ENCODE assay signal across 8 cellular contexts in the genomic region with DNA sequence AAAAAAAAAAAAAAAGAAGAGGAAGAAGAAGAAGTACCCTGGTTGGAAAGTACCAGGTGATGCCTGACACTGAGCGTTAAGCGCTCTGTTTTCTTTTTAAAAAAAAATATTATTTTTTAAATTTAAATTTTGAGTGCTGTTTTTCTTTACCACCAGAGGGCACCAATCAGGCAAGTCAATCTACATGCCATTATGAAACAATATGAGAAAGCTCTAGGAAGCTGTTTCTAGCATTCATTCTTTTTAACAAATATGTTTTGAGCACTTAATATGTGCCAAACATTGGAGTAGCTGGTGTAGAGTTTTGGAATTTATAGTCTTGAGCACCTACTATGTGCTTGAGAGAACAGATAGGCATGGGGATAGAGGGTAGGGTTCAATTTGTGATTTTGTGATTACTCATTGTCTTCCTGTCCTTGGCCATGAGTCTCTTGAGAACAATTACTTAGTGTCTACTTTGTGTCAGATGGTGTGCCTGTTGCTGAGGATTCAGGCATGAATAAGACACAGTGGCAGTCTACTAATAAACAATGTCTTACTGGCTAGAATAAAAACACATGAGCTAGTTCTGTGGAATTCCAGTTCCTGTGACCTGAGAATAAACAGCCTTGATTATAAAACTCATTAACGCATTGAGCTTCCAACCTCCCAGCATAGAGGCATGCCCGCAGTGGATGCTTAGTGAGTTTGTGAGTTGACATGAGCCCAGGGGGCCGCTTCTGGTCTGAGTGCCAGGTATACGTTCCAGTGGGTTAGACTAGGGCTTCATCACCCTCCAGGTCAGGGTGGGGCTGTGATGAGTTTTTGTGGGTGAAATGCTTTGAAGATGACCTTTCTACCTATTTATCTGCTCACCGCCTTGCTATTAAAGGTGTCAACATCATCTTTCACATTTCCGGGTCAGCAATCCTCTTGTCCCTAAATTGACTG. TPM values are rescaled to one million over a fixed set of nuclear protein-coding genes. Genes with fewer than 3 reads are reported as not detected.
DNase-seq lines count a peak whose midpoint lies in the region; ATAC-seq, FAIRE-seq and TF ChIP-seq lines count a peak whose summit lies in the region.

No MANE protein-coding gene starts in this region.

- in situ Hi-C loops in IMR-90 (cut with MboI; ENCODE audit: low sequenced_read_pairs), result no loop called here

- intact Hi-C loops in IMR-90 (cut with micrococcal nuclease) (loop anchor here (2.0 kb wide), 1 partner anchor 261 kb away; no protein-coding TSS in a partner anchor), natural killer cell (cut with micrococcal nuclease) (loop anchor here (1.0 kb wide), 1 partner anchor 38 kb away; no protein-coding TSS in a partner anchor)

- H3K14ac ChIP-seq in IMR-90 (replicated peaks; ENCODE audit: low read depth, low read length), result peak overlapping the region; percentile 12; the same call in 1 of the 2 replicates

- peaks cover 30 to 38% of the 10 kb centered on the region in 2 donors for H3K4me1 Mint-ChIP-seq in natural killer cell

- peak overlapping the region; percentile 60 for H2BK120ac ChIP-seq in IMR-90 (ENCODE audit: low read depth, low read length)

- no peak overlapping the region for H2AFZ ChIP-seq in IMR-90 (replicated peaks; ENCODE audit: low read length, poor library complexity)

- no peak overlapping the region; the same call in 1 of the 2 replicates for H3K56ac ChIP-seq in IMR-90 (ENCODE audit: extremely low read depth, insufficient read depth, low read length)

- BruUV-seq in IMR-90 (replicated peaks; lab: Mats Ljungman, UMichigan), result no TSS peak

- TF ChIP-seq CTCF in IMR-90 (conservative IDR thresholded peaks at IDR 0.05; ENCODE audit: low read depth, low read length), result peak; percentile 61
- TF ChIP-seq CTCF in natural killer cell (IDR thresholded peaks at IDR 0.05), result peak; percentile 73

- peak overlapping the region; percentile 30; the same call in 1 of the 2 replicates for H4K5ac ChIP-seq in IMR-90 (ENCODE audit: low read depth, low read length)

- ATAC-seq in IMR-90 (ENCODE audit: low read depth) (peak; percentile 33), natural killer cell (no peak), HG02973 (IDR thresholded peaks at IDR 0.05; ENCODE audit: unreplicated experiment) (no peak), GM19351 (IDR thresholded peaks at IDR 0.05; ENCODE audit: unreplicated experiment) (no peak)

- H4K91ac ChIP-seq in IMR-90 (ENCODE audit: insufficient read depth, low read depth, low read length), result peak overlapping the region; percentile 26

- peaks cover 6 to 31% of the 10 kb centered on the region in 2 experiments; a peak in 3 of 4 replicates for H3K79me1 ChIP-seq in IMR-90 (ENCODE audit: low read depth in 1 of 2, low read length in 2 of 2)

- peaks cover 14% of the 10 kb centered on the region for H3K4me1 ChIP-seq in IMR-90 (ENCODE audit: control insufficient read depth, insufficient read depth, low read length)

- peak overlapping the region; percentile 77 for H2BK20ac ChIP-seq in IMR-90 (ENCODE audit: low read depth, low read length)

- no peaks in the 10 kb centered on the region for H3K36me3 ChIP-seq in IMR-90 (ENCODE audit: control insufficient read depth, insufficient read depth, low read length)
- H3K36me3 ChIP-seq in SK-N-MC (ENCODE audit: insufficient read depth, low read length), result no peaks in the 10 kb centered on the region

- peak; percentile 53; the same call in 1 of the 2 replicates for TF ChIP-seq POLR2A in IMR-90 (IDR thresholded peaks at IDR 0.05; ENCODE audit: low read depth, low read length)

- H4K8ac ChIP-seq in IMR-90 (ENCODE audit: low read depth in 2 of 2, low read length in 2 of 2), result peak overlapping the region; percentile 7 to 70

- peak overlapping the region; percentile 80 for H3K27ac ChIP-seq in IMR-90 (ENCODE audit: insufficient read depth, low read length)
- H3K27ac ChIP-seq in SK-N-MC, result peak overlapping the region; percentile 64; the same call in 1 of the 2 replicates

- peaks cover 10% of the 10 kb centered on the region; the same call in 1 of the 2 replicates for H3K9me1 ChIP-seq in IMR-90 (ENCODE audit: insufficient read depth, low read length)

- POLR2A ChIA-PET in IMR-90 (lab: Charles Lee; ENCODE audit: unreplicated experiment), result interaction anchor here (1.0 kb wide), 1 partner anchor 100 kb away, joined by 3 read pairs; no protein-coding TSS in a partner anchor

- H2AK5ac ChIP-seq in IMR-90 (ENCODE audit: low read depth, low read length), result peak overlapping the region; percentile 54; the same call in 1 of the 2 replicates

- H3K4ac ChIP-seq in IMR-90 (ENCODE audit: low read depth, low read length), result peak overlapping the region; percentile 84

- H2BK15ac ChIP-seq in IMR-90 (ENCODE audit: low read depth, low read length), result peak overlapping the region; percentile 50; the same call in 2 of the 3 replicates

- DNase-seq in DMS79 treated with DMSO at 0.1 percent for 48 hours (lab: John Stamatoyannopoulos, UW), result peak; percentile 28
- DNase-seq in DMS79 (lab: John Stamatoyannopoulos, UW), result no peak
- peak; percentile 90 for DNase-seq in IMR-90
- DNase-seq in SK-N-MC (ENCODE audit: low read depth, low spot score), result no peak
- DNase-seq in natural killer cell, result no peak

- H2BK5ac ChIP-seq in IMR-90 (ENCODE audit: low read depth, low read length, poor library complexity, severe bottlenecking), result peak overlapping the region; percentile 74

- peak overlapping the region; percentile 20; the same call in 1 of the 2 replicates for H3K23ac ChIP-seq in IMR-90 (ENCODE audit: low read depth, low read length)

- H4K20me1 ChIP-seq in IMR-90 (ENCODE audit: insufficient read depth, low read length), result peaks cover 8% of the 10 kb centered on the region; the same call in 1 of the 2 replicates

- peak; percentile 57 for TF ChIP-seq RAD21 in IMR-90 (IDR thresholded peaks at IDR 0.05; ENCODE audit: low read length)

- no peak overlapping the region for H3K4me3 Mint-ChIP-seq in natural killer cell

- peak overlapping the region; percentile 24 for H3K18ac ChIP-seq in IMR-90 (ENCODE audit: low read depth, low read length)

- H3K9ac ChIP-seq in IMR-90 (ENCODE audit: low read depth, low read length), result no peak overlapping the region
- H3K9ac ChIP-seq in SK-N-MC (ENCODE audit: insufficient read length), result no peak overlapping the region

- peak overlapping the region; percentile 90 to 91 for H3K27ac Mint-ChIP-seq in natural killer cell

- no peaks in the 10 kb centered on the region for H3K9me3 Mint-ChIP-seq in natural killer cell

- no peak overlapping the region for H2AK9ac ChIP-seq in IMR-90 (replicated peaks; ENCODE audit: low read depth, low read length, poor library complexity)

- no peaks in the 10 kb centered on the region for H3K27me3 ChIP-seq in IMR-90 (ENCODE audit: control insufficient read depth, insufficient read depth, low read length)

- no peaks in the 10 kb centered on the region for H3K9me3 ChIP-seq in IMR-90 (ENCODE audit: control insufficient read depth, insufficient read depth, low read length)
- H3K9me3 ChIP-seq in SK-N-MC (ENCODE audit: low read depth, low read length), result no peaks in the 10 kb centered on the region

- no peaks in the 10 kb centered on the region for H3K36me3 Mint-ChIP-seq in natural killer cell

- H3K4me3 ChIP-seq in IMR-90 (ENCODE audit: insufficient read depth, low read depth, low read length) (no peak overlapping the region), SK-N-MC (no peak overlapping the region)

- H3K27me3 Mint-ChIP-seq in natural killer cell (ENCODE audit: low read depth in 2 of 2), result peaks cover 0 to 2% of the 10 kb centered on the region in 2 donors

- CTCF ChIA-PET in IMR-90 (lab: Yijun Ruan, JAX), result interaction anchor here (0.6 to 2.4 kb wide), 13 partner anchors 25 to 260 kb away, joined by 3 to 10 read pairs (median 4); no protein-coding TSS in a partner anchor

- peak; percentile 90 for FAIRE-seq in endometrium (lab: Jason Lieb, UNC)

- dilution Hi-C loops in IMR-90 (cut with HindIII; ENCODE audit: low sequenced_read_pairs, unreplicated experiment), result no loop called here

- peak overlapping the region; percentile 49; the same call in 1 of the 2 replicates for H3K4me2 ChIP-seq in IMR-90 (ENCODE audit: low read depth, low read length)

- WGBS in IMR-90 (ENCODE audit: extremely low coverage in 2 of 2, insufficient read length in 1 of 2), 2 experiments, result no CpG with 5 or more reads among the region's 8 CpGs

TF ChIP-seq in IMR-90, 13 proteins besides CTCF, POLR2A, EP300 and RAD21 (continues in another document):
- TF ChIP-seq, protein P1, sequence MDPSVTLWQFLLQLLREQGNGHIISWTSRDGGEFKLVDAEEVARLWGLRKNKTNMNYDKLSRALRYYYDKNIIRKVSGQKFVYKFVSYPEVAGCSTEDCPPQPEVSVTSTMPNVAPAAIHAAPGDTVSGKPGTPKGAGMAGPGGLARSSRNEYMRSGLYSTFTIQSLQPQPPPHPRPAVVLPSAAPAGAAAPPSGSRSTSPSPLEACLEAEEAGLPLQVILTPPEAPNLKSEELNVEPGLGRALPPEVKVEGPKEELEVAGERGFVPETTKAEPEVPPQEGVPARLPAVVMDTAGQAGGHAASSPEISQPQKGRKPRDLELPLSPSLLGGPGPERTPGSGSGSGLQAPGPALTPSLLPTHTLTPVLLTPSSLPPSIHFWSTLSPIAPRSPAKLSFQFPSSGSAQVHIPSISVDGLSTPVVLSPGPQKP (IDR thresholded peaks at IDR 0.05; ENCODE audit: borderline replicate concordance, low read depth, low read length), result no peak
- TF ChIP-seq FOS (IDR thresholded peaks at IDR 0.05; ENCODE audit: low read depth, low read length) (peak; percentile 59), NFE2L2 (IDR thresholded peaks at IDR 0.05; ENCODE audit: low read depth, low read length) (no peak), RCOR1 (IDR thresholded peaks at IDR 0.05; ENCODE audit: insufficient replicate concordance, low read length) (peak; percentile 55), BHLHE40 (IDR thresholded peaks at IDR 0.05; ENCODE audit: low read depth, low read length) (peak; percentile 70)
- TF ChIP-seq, protein P2, sequence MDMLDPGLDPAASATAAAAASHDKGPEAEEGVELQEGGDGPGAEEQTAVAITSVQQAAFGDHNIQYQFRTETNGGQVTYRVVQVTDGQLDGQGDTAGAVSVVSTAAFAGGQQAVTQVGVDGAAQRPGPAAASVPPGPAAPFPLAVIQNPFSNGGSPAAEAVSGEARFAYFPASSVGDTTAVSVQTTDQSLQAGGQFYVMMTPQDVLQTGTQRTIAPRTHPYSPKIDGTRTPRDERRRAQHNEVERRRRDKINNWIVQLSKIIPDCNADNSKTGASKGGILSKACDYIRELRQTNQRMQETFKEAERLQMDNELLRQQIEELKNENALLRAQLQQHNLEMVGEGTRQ (IDR thresholded peaks at IDR 0.05; ENCODE audit: low read depth, low read length), result peak; percentile 30; the same call in 1 of the 2 replicates

RNA-seq across cellular contexts. Expression of a gene that starts 3.0 kb away (rescaled TPM):
- total RNA-seq in IMR-90 (2012; rRNA removed) (12.7 and 17.5 TPM in 2 replicates), natural killer cell (10 to 100 TPM; 31.2 to 36.0 (median 31.9) TPM)
- polyA plus RNA-seq in IMR-90 (2012; rRNA removed), result 23.3 and 24.8 TPM in 2 replicates
- polyA plus RNA-seq in IMR-90 (2012; cell fraction: cytosol; rRNA removed), result 10.4 and 11.4 TPM in 2 replicates
- polyA plus RNA-seq in IMR-90 (2012; cell fraction: nucleus; rRNA removed; ENCODE audit: low replicate concordance), result 5.9 and 25.7 TPM in 2 replicates

RNA-seq across cellular contexts. Expression of a gene that starts 18.6 kb away (rescaled TPM):
- 16.4 and 26.9 TPM in 2 replicates for total RNA-seq in IMR-90 (2012; rRNA removed)
- 7.0 and 7.7 TPM in 2 replicates for polyA plus RNA-seq in IMR-90 (2012; rRNA removed)
- 8.9 and 9.3 TPM in 2 replicates for polyA plus RNA-seq in IMR-90 (2012; cell fraction: cytosol; rRNA removed)
- 1.7 and 4.1 TPM in 2 replicates for polyA plus RNA-seq in IMR-90 (2012; cell fraction: nucleus; rRNA removed; ENCODE audit: low replicate concordance)
- total RNA-seq in natural killer cell, result 1 to 10 TPM in 1 of 3 donors, not detected in 2; 3.4 TPM

Comparison
In these comparisons a context has a peak if more than half of its experiments do, and no peak if none do; other contexts are left out.
1. DNase-seq: peak in DMS79 treated with DMSO at 0.1 percent for 48 hours (single experiment) and IMR-90 (single experiment); none in DMS79 (single experiment), SK-N-MC (single experiment) and natural killer cell (single experiment).